Comparison of ENCODE assay signal across 8 cellular contexts in the genomic region with DNA sequence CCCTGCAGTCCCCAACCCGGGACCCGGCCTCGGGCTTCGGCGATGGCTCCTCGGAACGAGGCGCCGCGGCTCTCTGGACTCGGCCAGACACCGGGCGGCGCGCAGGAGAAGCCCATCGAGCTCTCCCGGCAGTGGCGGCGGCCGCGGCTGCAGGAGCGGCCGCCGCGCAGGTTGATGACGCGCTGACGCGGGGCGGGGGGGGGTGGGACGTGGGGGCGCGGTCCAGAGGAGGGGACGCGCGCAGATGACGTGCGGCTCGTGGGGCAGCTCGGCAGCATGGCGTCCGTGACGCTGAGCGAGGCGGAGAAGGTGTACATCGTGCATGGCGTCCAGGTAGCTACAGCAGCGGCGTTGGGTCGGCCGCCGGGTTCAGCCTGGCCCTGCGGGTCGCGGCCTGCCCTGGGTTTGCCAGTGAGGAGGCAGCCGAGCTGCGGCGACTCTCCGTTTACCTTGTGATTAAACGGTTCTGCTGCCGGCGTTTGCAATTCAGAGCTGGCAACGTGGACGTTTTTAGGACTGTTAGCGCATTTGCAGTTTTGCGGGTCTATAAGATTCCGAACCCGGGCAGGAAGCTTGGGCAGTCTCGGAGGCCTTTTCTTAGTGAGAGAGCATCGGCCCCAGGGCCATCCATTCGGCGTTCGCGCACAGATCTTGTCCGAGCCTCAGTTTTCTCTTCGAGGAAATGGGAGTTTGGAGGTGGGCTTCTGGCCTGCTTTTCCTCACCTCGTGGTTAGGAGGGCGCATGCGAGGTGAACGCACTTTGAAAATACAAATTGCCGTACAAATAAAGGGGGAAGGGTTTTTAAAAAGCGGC. TPM values are rescaled to one million over a fixed set of nuclear protein-coding genes. Genes with fewer than 3 reads are reported as not detected.
A peak's percentile ranks its signal among the peaks of the same experiment; 100 is the strongest.
DNase-seq lines count a peak whose midpoint lies in the region; ATAC-seq and TF ChIP-seq lines count a peak whose summit lies in the region.

A gene (plus strand): TSS at position 243 of the 814 bp plus-strand sequence. CDS start 34 bp downstream, at position 277.
A gene with protein sequence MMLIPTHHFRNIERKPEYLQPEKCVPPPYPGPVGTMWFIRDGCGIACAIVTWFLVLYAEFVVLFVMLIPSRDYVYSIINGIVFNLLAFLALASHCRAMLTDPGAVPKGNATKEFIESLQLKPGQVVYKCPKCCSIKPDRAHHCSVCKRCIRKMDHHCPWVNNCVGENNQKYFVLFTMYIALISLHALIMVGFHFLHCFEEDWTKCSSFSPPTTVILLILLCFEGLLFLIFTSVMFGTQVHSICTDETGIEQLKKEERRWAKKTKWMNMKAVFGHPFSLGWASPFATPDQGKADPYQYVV (minus strand): TSS at position 173 of the 814 bp plus-strand sequence. CDS start 16,738 bp downstream, outside the sequence.

- WGBS in hepatocyte (ENCODE audit: low lambda C conversion rate, missing lambda C conversion rate), result 1% methylated on average over 67 of the region's 82 CpGs

- H3K9me3 ChIP-seq in hepatocyte (ENCODE audit: low read depth), result no peaks in the 10 kb centered on the region

- no peaks in the 10 kb centered on the region for H3K36me3 ChIP-seq in hepatocyte (replicated peaks; ENCODE audit: insufficient read depth, low read depth)

- peak; percentile 87 for ATAC-seq in GM18505 (IDR thresholded peaks at IDR 0.05; ENCODE audit: unreplicated experiment)
- peak; percentile 82 for ATAC-seq in HG02763 (IDR thresholded peaks at IDR 0.05; ENCODE audit: unreplicated experiment)

- DNase-seq in NCI-H1417 treated with DMSO at 0.1 percent for 48 hours (lab: John Stamatoyannopoulos, UW), result peak; percentile 4
- DNase-seq in T1000 (lab: John Stamatoyannopoulos, UW), result peak; percentile 81
- peak; percentile 97 for DNase-seq in astrocyte of the hippocampus (ENCODE audit: low read depth, low spot score)
- peak; percentile 94 for DNase-seq in hepatocyte (ENCODE audit: low spot score)
- DNase-seq in retinal pigment epithelial cell (ENCODE audit: low read depth), result peak; percentile 43
- DNase-seq in OCI-M2 (lab: John Stamatoyannopoulos, UW; ENCODE audit: unreplicated experiment), result no peak

- H3K4me1 ChIP-seq in hepatocyte (ENCODE audit: insufficient read depth), result peaks cover 9% of the 10 kb centered on the region

- TF ChIP-seq CTCF in hepatocyte (IDR thresholded peaks at IDR 0.05; ENCODE audit: poor library complexity) (no peak), retinal pigment epithelial cell (conservative IDR thresholded peaks at IDR 0.05; ENCODE audit: low read depth, low read length) (no peak)

- peaks cover 2% of the 10 kb centered on the region for H4K20me1 ChIP-seq in hepatocyte (ENCODE audit: insufficient read depth, poor library complexity, severe bottlenecking)

- H3K27ac ChIP-seq in hepatocyte, result peak within 1 kb of the TSS; percentile 100

- H3K4me3 ChIP-seq in hepatocyte (peak within 1 kb of the TSS; percentile 100), retinal pigment epithelial cell (ENCODE audit: low read length) (peak within 1 kb of the TSS; percentile 98)

- peak within 1 kb of the TSS; percentile 87 for H3K4me2 ChIP-seq in hepatocyte

- H3K79me2 ChIP-seq in hepatocyte, result peaks cover 93% of the 10 kb centered on the region

- TF ChIP-seq POLR2A in GM18505 (IDR thresholded peaks at IDR 0.05; ENCODE audit: borderline replicate concordance, extremely low read depth, insufficient read depth, insufficient read length), result peak; percentile 90

- no peaks in the 10 kb centered on the region for H3K27me3 ChIP-seq in hepatocyte

- no peaks in the 10 kb centered on the region for H3K9me2 ChIP-seq in hepatocyte (replicated peaks; ENCODE audit: insufficient read depth)

- H2AFZ ChIP-seq in hepatocyte, result peak within 1 kb of the TSS; percentile 100

RNA-seq across cellular contexts. Expression of the first gene that starts in this region (rescaled TPM):
- 46.7 and 53.3 TPM in 2 replicates for total RNA-seq in hepatocyte
- polyA plus RNA-seq in hepatocyte, result 55.8 and 61.3 TPM in 2 replicates

RNA-seq across cellular contexts. Expression of the second gene that starts in this region (rescaled TPM):
- 60.3 and 71.2 TPM in 2 replicates for total RNA-seq in hepatocyte
- polyA plus RNA-seq in hepatocyte, result 59.5 and 62.0 TPM in 2 replicates
